12 cellular contexts compared by ENCODE assay signal in genomic region chr5:23977996-23978395, GRCh38.
A peak's percentile ranks its signal among the peaks of the same experiment; 100 is the strongest.
DNase-seq lines count a peak whose midpoint lies in the region; ATAC-seq and TF ChIP-seq lines count a peak whose summit lies in the region.
"Had no signal": no experiment of that assay in that cellular context is flagged by ENCODE, and none has a peak within 500 bp of the region (broad histone marks: within the 10 kb centered on the region; RNA-seq: fewer than 3 reads in every experiment).

No MANE protein-coding gene starts in this region.

- H3K9me3 Mint-ChIP-seq in stimulated activated memory B cell treated with anti-CD40 and anti-IgM and Interleukin-4, amounts not matched to agents 10 μg/mL and 1 μg/mL and 100 μg/mL, for 72 hours, result peaks cover 17% of the 10 kb centered on the region

- H3K4me3 Mint-ChIP-seq in stimulated activated memory B cell treated with anti-CD40 and anti-IgM and Interleukin-4, amounts not matched to agents 10 μg/mL and 1 μg/mL and 100 μg/mL, for 72 hours, result no peak overlapping the region

- no peaks in the 10 kb centered on the region for H3K36me3 ChIP-seq in OCI-LY1 (ENCODE audit: insufficient read depth, low read length)

- ATAC-seq in stimulated activated memory B cell treated with anti-CD40 and anti-IgM and Interleukin-4, amounts not matched to agents 10 μg/mL and 1 μg/mL and 100 μg/mL, for 72 hours, result no peak
- ATAC-seq in HG03039 (IDR thresholded peaks at IDR 0.05; ENCODE audit: unreplicated experiment) (no peak), HG03159 (IDR thresholded peaks at IDR 0.05; ENCODE audit: unreplicated experiment) (no peak)
- ATAC-seq: left colon had no signal

- H3K79me2 ChIP-seq in OCI-LY1 (ENCODE audit: insufficient read depth, low read length), result no peaks in the 10 kb centered on the region

- no peaks in the 10 kb centered on the region for H3K36me3 Mint-ChIP-seq in stimulated activated memory B cell treated with anti-CD40 and anti-IgM and Interleukin-4, amounts not matched to agents 10 μg/mL and 1 μg/mL and 100 μg/mL, for 72 hours

- CTCF ChIA-PET in AG04449 (lab: Yijun Ruan, JAX), result no interaction called here

- H3K27ac Mint-ChIP-seq in stimulated activated memory B cell treated with anti-CD40 and anti-IgM and Interleukin-4, amounts not matched to agents 10 μg/mL and 1 μg/mL and 100 μg/mL, for 72 hours, result no peak overlapping the region

- no peaks in the 10 kb centered on the region for H3K27me3 Mint-ChIP-seq in stimulated activated memory B cell treated with anti-CD40 and anti-IgM and Interleukin-4, amounts not matched to agents 10 μg/mL and 1 μg/mL and 100 μg/mL, for 72 hours

- H3K4me1 ChIP-seq in OCI-LY1 (ENCODE audit: insufficient read depth, low read length, severe bottlenecking), result no peaks in the 10 kb centered on the region

- no peaks in the 10 kb centered on the region for H4K20me1 ChIP-seq in OCI-LY1 (ENCODE audit: insufficient read depth, low read length)

- H3K4me1 Mint-ChIP-seq in stimulated activated memory B cell treated with anti-CD40 and anti-IgM and Interleukin-4, amounts not matched to agents 10 μg/mL and 1 μg/mL and 100 μg/mL, for 72 hours, result no peaks in the 10 kb centered on the region

- no peaks in the 10 kb centered on the region for H3K27me3 ChIP-seq in OCI-LY1 (ENCODE audit: insufficient read depth, low read length)

- no peak overlapping the region for H2AFZ ChIP-seq in OCI-LY1 (ENCODE audit: low read length)

- no peaks in the 10 kb centered on the region for H3F3A ChIP-seq in OCI-LY1 (ENCODE audit: insufficient read depth, low read length)

- H3K27ac ChIP-seq in OCI-LY1 (ENCODE audit: low read depth, low read length, poor library complexity, severe bottlenecking), result no peak overlapping the region
- H3K27ac ChIP-seq: coronary artery had no signal

- no peak overlapping the region for H3K4me3 ChIP-seq in AG04449 (ENCODE audit: low read depth, low read length)
- no peak overlapping the region for H3K4me3 ChIP-seq in OCI-LY1 (ENCODE audit: low read depth, low read length, poor library complexity, severe bottlenecking)
- H3K4me3 ChIP-seq in epithelial cell of proximal tubule (ENCODE audit: low read depth, low read length), result no peak overlapping the region
- H3K4me3 ChIP-seq: coronary artery had no signal

- H3K9me2 ChIP-seq in OCI-LY1 (ENCODE audit: low read depth, low read length), result no peaks in the 10 kb centered on the region

- TF ChIP-seq CTCF in AG04449 (IDR thresholded peaks at IDR 0.05; ENCODE audit: insufficient read depth, low read length, missing control alignments) (peak; percentile 12), OCI-LY1 (IDR thresholded peaks at IDR 0.05; ENCODE audit: low read length) (peak; percentile 63), epithelial cell of proximal tubule (conservative IDR thresholded peaks at IDR 0.05; ENCODE audit: low read depth, low read length) (peak; percentile 55)

- 0 out of 2 replicates have a peak, but pooled peaks cover 4% of the 10 kb centered on the region for H3K9me3 ChIP-seq in OCI-LY1 (ENCODE audit: low read length)

- DNase-seq in AG04449 (ENCODE audit: low read depth, low spot score), result no peak
- peak; percentile 7 for DNase-seq in Daoy (ENCODE audit: low read depth)
- DNase-seq in epithelial cell of proximal tubule (ENCODE audit: low read depth), result no peak
- no peak for DNase-seq in retina
- DNase-seq: activated CD4-positive, CD25-positive, alpha-beta regulatory T cell treated with anti-CD3 and anti-CD28 coated beads, Interleukin-2, amount 50 U/mL, for 72 hours; NCI-H2081 had no signal

- POLR2A ChIA-PET in AG04449 (lab: Yijun Ruan, JAX), result no interaction called here

- H3K4me2 ChIP-seq in OCI-LY1 (ENCODE audit: low read length), result no peak overlapping the region

- no peak overlapping the region for H3K9ac ChIP-seq in OCI-LY1 (ENCODE audit: low read length)

Comparison
In these comparisons a context has a peak if more than half of its experiments do, and no peak if none do; other contexts are left out.
1. CTCF ChIP-seq: peak in every context shown above with its lines; median percentile 63 in OCI-LY1; 55 in epithelial cell of proximal tubule; 12 in AG04449.